16 cellular contexts compared by ENCODE assay signal in the genomic region with DNA sequence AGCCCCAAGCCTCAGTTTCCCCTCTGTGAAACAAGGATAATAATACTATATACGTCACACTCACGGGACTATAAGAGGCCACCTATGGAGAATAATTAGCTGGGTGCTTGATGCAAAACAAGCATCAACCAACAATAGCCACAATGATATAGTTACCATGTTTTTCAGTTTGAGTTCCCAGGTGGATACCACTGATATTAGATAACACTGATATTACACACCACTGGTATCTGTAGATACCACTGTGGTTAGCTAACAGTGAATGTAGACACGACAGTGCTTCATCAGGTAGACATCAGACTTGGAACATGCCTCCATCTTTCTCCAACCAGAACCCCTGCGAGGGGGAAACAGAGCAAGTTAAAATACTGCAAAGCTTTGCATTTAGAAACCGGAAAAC.
"Had no signal": no experiment of that assay in that cellular context is flagged by ENCODE, and none has a peak within 500 bp of the region (broad histone marks: within the 10 kb centered on the region; RNA-seq: fewer than 3 reads in every experiment).

No MANE protein-coding gene starts in this region.

- H3K27me3 ChIP-seq: esophagus squamous epithelium, heart left ventricle, ovary had no signal

- H3K27me3 Mint-ChIP-seq: activated naive CD8-positive, alpha-beta T cell treated with anti-CD3 and anti-CD28 coated beads for 36 hours; natural killer cell treated with Interleukin-12 subunit alpha and Interleukin-12 subunit beta and Interleukin-15 and Interleukin-18, amount 100 ng/mL, for 72 hours had no signal

- H3K36me3 Mint-ChIP-seq: activated naive CD8-positive, alpha-beta T cell treated with anti-CD3 and anti-CD28 coated beads for 36 hours had no signal

- DNase-seq: activated CD4-positive, alpha-beta T cell treated with anti-CD3 and anti-CD28 coated beads, Interleukin-2, amount 50 U/mL, for 48 hours; activated CD8-positive, alpha-beta memory T cell treated with anti-CD3 and anti-CD28 coated beads, Interleukin-2, amount 50 U/mL, for 4 hours; activated gamma-delta T cell treated with Interleukin-2 at 50 U/mL for 16 hours; activated naive CD8-positive, alpha-beta T cell treated with anti-CD3 and anti-CD28 coated beads for 36 hours; activated T-cell treated with anti-CD3 and anti-CD28 coated beads, Interleukin-2, amount 50 U/mL, for 72 hours; esophagus squamous epithelium; foreskin melanocyte; islet precursor cell; mammary epithelial cell; stimulated activated CD4-positive, alpha-beta T cell treated with anti-CD3 and anti-CD28 coated beads, Interleukin-2, amount 100 ng/mL, for 48 hours; stimulated activated naive CD4-positive, alpha-beta T cell treated with Interleukin-2 at 50 U/mL for 16 hours; trophoblast cell had no signal

- H3K36me3 ChIP-seq: esophagus squamous epithelium, heart left ventricle, ovary had no signal

- ATAC-seq: activated T-cell treated with anti-CD3 and anti-CD28 coated beads, Interleukin-2, amount 50 U/mL, for 72 hours; natural killer cell treated with Interleukin-12 subunit alpha and Interleukin-12 subunit beta and Interleukin-15 and Interleukin-18, amount 100 ng/mL, for 72 hours had no signal

- H3K4me3 ChIP-seq: esophagus squamous epithelium, ovary had no signal

- H3K9me3 ChIP-seq: esophagus squamous epithelium, heart left ventricle, ovary had no signal

- H3K9me3 Mint-ChIP-seq: activated naive CD8-positive, alpha-beta T cell treated with anti-CD3 and anti-CD28 coated beads for 36 hours; T-helper 1 cell treated with Interleukin-12 subunit alpha and Interleukin-12 subunit beta and Interleukin-4 antibody, amounts not matched to agents 30 μg/mL and 1 μg/mL, for 36 hours had no signal

- H3K27ac Mint-ChIP-seq: activated naive CD8-positive, alpha-beta T cell treated with anti-CD3 and anti-CD28 coated beads for 36 hours; activated T-cell treated with anti-CD3 and anti-CD28 coated beads, Interleukin-2, amount 50 U/mL, for 72 hours; natural killer cell treated with Interleukin-12 subunit alpha and Interleukin-12 subunit beta and Interleukin-15 and Interleukin-18, amount 100 ng/mL, for 72 hours had no signal

- H3K4me3 Mint-ChIP-seq: activated naive CD8-positive, alpha-beta T cell treated with anti-CD3 and anti-CD28 coated beads for 36 hours; activated T-cell treated with anti-CD3 and anti-CD28 coated beads, Interleukin-2, amount 50 U/mL, for 72 hours; natural killer cell treated with Interleukin-12 subunit alpha and Interleukin-12 subunit beta and Interleukin-15 and Interleukin-18, amount 100 ng/mL, for 72 hours; T-helper 1 cell treated with Interleukin-12 subunit alpha and Interleukin-12 subunit beta and Interleukin-4 antibody, amounts not matched to agents 30 μg/mL and 1 μg/mL, for 36 hours had no signal
